15 cellular contexts compared by ENCODE assay signal in genomic region chr11:73001615-73002014, GRCh38.
DNase-seq lines count a peak whose midpoint lies in the region; ATAC-seq, FAIRE-seq and TF ChIP-seq lines count a peak whose summit lies in the region.
"Had no signal": no experiment of that assay in that cellular context is flagged by ENCODE, and none has a peak within 500 bp of the region (broad histone marks: within the 10 kb centered on the region; RNA-seq: fewer than 3 reads in every experiment).

No MANE protein-coding gene starts in this region.

- TF ChIP-seq RAD21 in A549 (conservative IDR thresholded peaks at IDR 0.05 in 1 of 2, IDR thresholded peaks at IDR 0.05 in 1 of 2): no peak

- H3K4me2 ChIP-seq in A549 (peak overlapping the region; percentile 37), Karpas-422 (ENCODE audit: low read depth, low read length, poor library complexity, severe bottlenecking) (peak overlapping the region; percentile 60)

- FAIRE-seq in A549 (lab: Jason Lieb, UNC): no peak
- FAIRE-seq: G401.6 had no signal

- H3K27ac ChIP-seq in A549: no peak overlapping the region
- H3K27ac ChIP-seq in Karpas-422 (ENCODE audit: low read length): peak overlapping the region; percentile 96
- H3K27ac ChIP-seq in Peyer's patch: no peak overlapping the region
- H3K27ac ChIP-seq: brain microvascular endothelial cell had no signal

- no peak overlapping the region for H2AFZ ChIP-seq in Karpas-422 (ENCODE audit: low read length)

- peak in 1 of 2 experiments; percentile 47; a peak in 2 of 6 replicates for ATAC-seq in A549
- ATAC-seq: HCT116, PC-3 had no signal

- H4K20me1 ChIP-seq in Karpas-422 (ENCODE audit: insufficient read depth, low read depth, low read length): no peaks in the 10 kb centered on the region

- no peaks in the 10 kb centered on the region for H3K9me2 ChIP-seq in Karpas-422 (replicated peaks; ENCODE audit: insufficient read depth, low read length)

- peaks cover 37% of the 10 kb centered on the region for H3K36me3 ChIP-seq in Karpas-422 (ENCODE audit: insufficient read depth, low read length)
- H3K36me3 ChIP-seq in Peyer's patch: no peaks in the 10 kb centered on the region
- H3K36me3 ChIP-seq: brain microvascular endothelial cell had no signal

- H3K9ac ChIP-seq in Karpas-422 (ENCODE audit: low read length): peak overlapping the region; percentile 49; the same call in 1 of the 2 replicates

- H3K9me3 ChIP-seq in A549: no peaks in the 10 kb centered on the region
- no peaks in the 10 kb centered on the region for H3K9me3 ChIP-seq in Karpas-422 (ENCODE audit: low read length)
- H3K9me3 ChIP-seq in Peyer's patch: no peaks in the 10 kb centered on the region

- CTCF ChIA-PET in A549 (lab: Yijun Ruan, JAX): no interaction called here

- 65% methylated on average over 4 of the region's 4 CpGs for WGBS in A549 (ENCODE audit: missing lambda C conversion rate)

- POLR2A ChIA-PET in A549 (lab: Yijun Ruan, JAX): no interaction called here

- DNase-seq in A549 (ENCODE audit: low read depth in 1 of 2, low spot score in 1 of 2): peak in 1 of 2 experiments; percentile 58
- DNase-seq in Karpas-422: peak; percentile 75
- peak; percentile 68 for DNase-seq in NCI-H748 treated with DMSO at 0.1 percent for 48 hours (lab: John Stamatoyannopoulos, UW)
- peak; percentile 53 for DNase-seq in fibroblast of pulmonary artery (ENCODE audit: low read depth)
- no peak for DNase-seq in NCI-H1436 (lab: John Stamatoyannopoulos, UW)
- DNase-seq in Peyer's patch: no peak
- no peak for DNase-seq in NCI-H2196 treated with DMSO at 0.1 percent for 48 hours (lab: John Stamatoyannopoulos, UW; ENCODE audit: unreplicated experiment)
- no peak for DNase-seq in occipital lobe (lab: John Stamatoyannopoulos, UW)
- DNase-seq: activated CD4-positive, alpha-beta memory T cell treated with anti-CD3 and anti-CD28 coated beads for 36 hours; brain microvascular endothelial cell; hypothalamus; mesenchymal stem cell; PC-3 had no signal

- H3K4me3 ChIP-seq in A549 (no peak overlapping the region), Karpas-422 (ENCODE audit: low read length) (peak overlapping the region; percentile 40), fibroblast of pulmonary artery (replicated peaks; ENCODE audit: low read depth, low read length) (no peak overlapping the region), Peyer's patch (no peak overlapping the region)

- no peak for TF ChIP-seq CTCF in A549 (IDR thresholded peaks at IDR 0.05)
- no peak for TF ChIP-seq CTCF in fibroblast of pulmonary artery (IDR thresholded peaks at IDR 0.05; ENCODE audit: low read length, missing control alignments)
- no peak for TF ChIP-seq CTCF in Peyer's patch (IDR thresholded peaks at IDR 0.05)

- H3K4me1 ChIP-seq in A549 (peaks cover 30% of the 10 kb centered on the region), Karpas-422 (ENCODE audit: low read length) (peaks cover 80% of the 10 kb centered on the region), Peyer's patch (no peaks in the 10 kb centered on the region)

- no peaks in the 10 kb centered on the region for H3K27me3 ChIP-seq in Karpas-422 (ENCODE audit: low read length)
- H3K27me3 ChIP-seq in Peyer's patch: no peaks in the 10 kb centered on the region
- H3K27me3 ChIP-seq: brain microvascular endothelial cell had no signal

- TF ChIP-seq POLR2A in A549 (IDR thresholded peaks at IDR 0.05; ENCODE audit: low read length) (no peak), Peyer's patch (IDR thresholded peaks at IDR 0.05) (no peak)

- H3K79me2 ChIP-seq in Karpas-422 (ENCODE audit: low read length): peaks cover 83% of the 10 kb centered on the region

- TF ChIP-seq EP300 in A549 (IDR thresholded peaks at IDR 0.05): no peak

TF ChIP-seq in A549, 52 proteins besides CTCF, POLR2A, EP300 and RAD21:
- TF ChIP-seq, protein P1, sequence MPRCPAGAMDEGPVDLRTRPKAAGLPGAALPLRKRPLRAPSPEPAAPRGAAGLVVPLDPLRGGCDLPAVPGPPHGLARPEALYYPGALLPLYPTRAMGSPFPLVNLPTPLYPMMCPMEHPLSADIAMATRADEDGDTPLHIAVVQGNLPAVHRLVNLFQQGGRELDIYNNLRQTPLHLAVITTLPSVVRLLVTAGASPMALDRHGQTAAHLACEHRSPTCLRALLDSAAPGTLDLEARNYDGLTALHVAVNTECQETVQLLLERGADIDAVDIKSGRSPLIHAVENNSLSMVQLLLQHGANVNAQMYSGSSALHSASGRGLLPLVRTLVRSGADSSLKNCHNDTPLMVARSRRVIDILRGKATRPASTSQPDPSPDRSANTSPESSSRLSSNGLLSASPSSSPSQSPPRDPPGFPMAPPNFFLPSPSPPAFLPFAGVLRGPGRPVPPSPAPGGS (IDR thresholded peaks at IDR 0.05): no peak
- peak; percentile 82; the same call in 1 of the 2 replicates for TF ChIP-seq HOXB5 (CRISPR knock-in tag; IDR thresholded peaks at IDR 0.05)

Comparison
In these comparisons a context has a peak if more than half of its experiments do, and no peak if none do; other contexts are left out.
1. DNase-seq: peak in Karpas-422 (single experiment), NCI-H748 treated with DMSO at 0.1 percent for 48 hours (single experiment) and fibroblast of pulmonary artery (single experiment); none in NCI-H1436 (single experiment), Peyer's patch (0 of 3), NCI-H2196 treated with DMSO at 0.1 percent for 48 hours (single experiment) and occipital lobe (single experiment).